Comparison of ENCODE assay signal across 36 cellular contexts in the genomic region with DNA sequence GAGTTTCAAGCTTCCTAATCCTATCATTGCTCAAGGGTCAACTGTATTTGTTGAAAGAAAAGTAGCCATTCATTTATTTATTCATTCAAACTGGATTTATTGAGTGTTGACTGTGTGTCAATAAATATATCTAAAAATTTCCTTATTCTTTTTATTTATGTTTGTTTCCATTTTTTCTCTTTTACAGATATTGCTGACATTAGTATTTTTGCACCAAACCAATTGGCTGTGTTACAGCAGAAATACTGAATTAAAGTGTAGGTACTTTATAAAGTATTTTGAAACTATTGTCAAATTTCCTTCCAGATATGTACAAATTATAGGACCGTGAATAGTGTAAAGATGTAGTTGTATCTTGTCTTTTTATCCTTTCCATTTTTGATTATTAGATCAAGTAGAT.
"Had no signal": no experiment of that assay in that cellular context is flagged by ENCODE, and none has a peak within 500 bp of the region (broad histone marks: within the 10 kb centered on the region; RNA-seq: fewer than 3 reads in every experiment).

No MANE protein-coding gene starts in this region.

- H3K4me3 ChIP-seq: ascending aorta, cardiac muscle cell had no signal

- H3K27ac ChIP-seq: ascending aorta, cardiac muscle cell, VCaP had no signal

- ATAC-seq: activated CD8-positive, alpha-beta memory T cell treated with anti-CD3 and anti-CD28 coated beads, Interleukin-2, amount 10 ng/mL, durations not matched to agents 7 days and 5 days; activated CD8-positive, alpha-beta T cell treated with anti-CD3 and anti-CD28 coated beads, Interleukin-2, amount 10 ng/mL, durations not matched to agents 7 days and 5 days; activated naive CD8-positive, alpha-beta T cell treated with anti-CD3 and anti-CD28 coated beads, Interleukin-2, amount 50 U/mL, for 24 hours had no signal

- FAIRE-seq: bronchial epithelial cell, TTC549 had no signal

- H3K4me1 ChIP-seq: ascending aorta had no signal

- H3K36me3 Mint-ChIP-seq: activated CD8-positive, alpha-beta memory T cell treated with anti-CD3 and anti-CD28 coated beads, Interleukin-2, amount 10 ng/mL, durations not matched to agents 7 days and 5 days; activated naive CD4-positive, alpha-beta T cell treated with anti-CD3 and anti-CD28 coated beads, Interleukin-2, amount 10 ng/mL, durations not matched to agents 7 days and 5 days; activated naive CD4-positive, alpha-beta T cell treated with anti-CD3 and anti-CD28 coated beads, Interleukin-2, amount 50 U/mL, for 24 hours; activated naive CD8-positive, alpha-beta T cell; activated naive CD8-positive, alpha-beta T cell treated with anti-CD3 and anti-CD28 coated beads, Interleukin-2, amount 10 ng/mL, durations not matched to agents 7 days and 5 days; brain had no signal

- H3K9me3 ChIP-seq: ascending aorta had no signal

- H3K27me3 Mint-ChIP-seq: activated B cell treated with CpG ODN at 0.5 μM for 24 hours; activated CD4-positive, alpha-beta memory T cell treated with anti-CD3 and anti-CD28 coated beads, Interleukin-2, amount 10 ng/mL, durations not matched to agents 7 days and 5 days; activated CD4-positive, alpha-beta T cell treated with anti-CD3 and anti-CD28 coated beads, Interleukin-2, amount 10 ng/mL, durations not matched to agents 24 days and 14 days; activated CD8-positive, alpha-beta memory T cell treated with anti-CD3 and anti-CD28 coated beads, Interleukin-2, amount 10 ng/mL, durations not matched to agents 7 days and 5 days; activated naive CD4-positive, alpha-beta T cell treated with anti-CD3 and anti-CD28 coated beads, Interleukin-2, amount 10 ng/mL, durations not matched to agents 7 days and 5 days; activated naive CD4-positive, alpha-beta T cell treated with anti-CD3 and anti-CD28 coated beads, Interleukin-2, amount 50 U/mL, for 24 hours; activated naive CD8-positive, alpha-beta T cell; activated naive CD8-positive, alpha-beta T cell treated with anti-CD3 and anti-CD28 coated beads, Interleukin-2, amount 10 ng/mL, durations not matched to agents 7 days and 5 days; activated naive CD8-positive, alpha-beta T cell treated with anti-CD3 and anti-CD28 coated beads, Interleukin-2, amount 50 U/mL, for 24 hours; activated T-cell treated with anti-CD3 and anti-CD28 coated beads, Interleukin-2, amount 50 U/mL, for 24 hours; central memory CD8-positive, alpha-beta T cell had no signal

- DNase-seq: activated B cell treated with CpG ODN at 0.5 μM for 24 hours; activated CD4-positive, alpha-beta memory T cell treated with anti-CD3 and anti-CD28 coated beads, Interleukin-2, amount 10 ng/mL, durations not matched to agents 7 days and 5 days; activated CD4-positive, alpha-beta T cell treated with anti-CD3 and anti-CD28 coated beads for 4 hours; activated CD4-positive, alpha-beta T cell treated with anti-CD3 and anti-CD28 coated beads, Interleukin-2, amount 10 ng/mL, durations not matched to agents 24 days and 14 days; activated CD4-positive, alpha-beta T cell treated with anti-CD3 and anti-CD28 coated beads, Interleukin-2, amount 50 U/mL, for 1 hour; activated CD4-positive, alpha-beta T cell treated with anti-CD3 and anti-CD28 coated beads, Interleukin-2, amount 50 U/mL, for 4 hours; activated CD4-positive, CD25-positive, alpha-beta regulatory T cell treated with anti-CD3 and anti-CD28 coated beads, Interleukin-2, amount 50 U/mL, for 72 hours; activated CD8-positive, alpha-beta memory T cell treated with anti-CD3 and anti-CD28 coated beads for 24 hours; activated CD8-positive, alpha-beta memory T cell treated with anti-CD3 and anti-CD28 coated beads, Interleukin-2, amount 10 ng/mL, durations not matched to agents 7 days and 5 days; activated CD8-positive, alpha-beta memory T cell treated with anti-CD3 and anti-CD28 coated beads, Interleukin-2, amount 50 U/mL, for 48 hours; activated CD8-positive, alpha-beta T cell treated with anti-CD3 and anti-CD28 coated beads, Interleukin-2, amount 10 ng/mL, durations not matched to agents 7 days and 5 days; activated effector memory CD4-positive, alpha-beta T cell treated with Interleukin-2 at 50 U/mL for 16 hours; activated gamma-delta T cell; activated naive CD4-positive, alpha-beta T cell treated with anti-CD3 and anti-CD28 coated beads, Interleukin-2, amount 10 ng/mL, durations not matched to agents 7 days and 5 days; activated naive CD4-positive, alpha-beta T cell treated with Interleukin-2 at 50 U/mL for 16 hours; activated naive CD8-positive, alpha-beta T cell treated with anti-CD3 and anti-CD28 coated beads, Interleukin-2, amount 10 ng/mL, durations not matched to agents 7 days and 5 days; activated naive CD8-positive, alpha-beta T cell treated with anti-CD3 and anti-CD28 coated beads, Interleukin-2, amount 50 U/mL, for 24 hours; activated T-cell treated with anti-CD3 and anti-CD28 coated beads, Interleukin-2, amount 50 U/mL, for 24 hours; activated T-cell treated with anti-CD3 and anti-CD28 coated beads, Interleukin-2, amount 50 U/mL, for 48 hours; amygdala; anterior cingulate cortex; caudate nucleus; cerebellar nuclear complex; T-helper 2 cell; T-helper 9 cell had no signal

- H3K36me3 ChIP-seq: ascending aorta, cardiac muscle cell had no signal

- H3K27me3 ChIP-seq: ascending aorta, cardiac muscle cell had no signal

- H3K4me1 Mint-ChIP-seq: activated B cell treated with CpG ODN at 0.5 μM for 24 hours; activated CD4-positive, alpha-beta memory T cell treated with anti-CD3 and anti-CD28 coated beads, Interleukin-2, amount 10 ng/mL, durations not matched to agents 7 days and 5 days; activated CD4-positive, alpha-beta T cell treated with anti-CD3 and anti-CD28 coated beads, Interleukin-2, amount 10 ng/mL, durations not matched to agents 24 days and 14 days; activated CD8-positive, alpha-beta memory T cell treated with anti-CD3 and anti-CD28 coated beads, Interleukin-2, amount 10 ng/mL, durations not matched to agents 7 days and 5 days; activated naive CD4-positive, alpha-beta T cell treated with anti-CD3 and anti-CD28 coated beads, Interleukin-2, amount 10 ng/mL, durations not matched to agents 7 days and 5 days; activated naive CD4-positive, alpha-beta T cell treated with anti-CD3 and anti-CD28 coated beads, Interleukin-2, amount 50 U/mL, for 24 hours; activated naive CD8-positive, alpha-beta T cell treated with anti-CD3 and anti-CD28 coated beads, Interleukin-2, amount 10 ng/mL, durations not matched to agents 7 days and 5 days; activated naive CD8-positive, alpha-beta T cell treated with anti-CD3 and anti-CD28 coated beads, Interleukin-2, amount 50 U/mL, for 24 hours; brain; central memory CD8-positive, alpha-beta T cell had no signal

- H3K9me3 Mint-ChIP-seq: activated CD4-positive, alpha-beta memory T cell treated with anti-CD3 and anti-CD28 coated beads, Interleukin-2, amount 10 ng/mL, durations not matched to agents 7 days and 5 days; activated CD4-positive, alpha-beta T cell treated with anti-CD3 and anti-CD28 coated beads, Interleukin-2, amount 10 ng/mL, durations not matched to agents 24 days and 14 days; activated naive CD4-positive, alpha-beta T cell treated with anti-CD3 and anti-CD28 coated beads, Interleukin-2, amount 10 ng/mL, durations not matched to agents 7 days and 5 days; activated naive CD4-positive, alpha-beta T cell treated with anti-CD3 and anti-CD28 coated beads, Interleukin-2, amount 50 U/mL, for 24 hours; activated naive CD8-positive, alpha-beta T cell treated with anti-CD3 and anti-CD28 coated beads, Interleukin-2, amount 10 ng/mL, durations not matched to agents 7 days and 5 days; activated naive CD8-positive, alpha-beta T cell treated with anti-CD3 and anti-CD28 coated beads, Interleukin-2, amount 50 U/mL, for 24 hours; brain; T-helper 2 cell treated with Interferon-gamma antibody and Interleukin-4, amounts not matched to agents 5 μg/mL and 100 μg/mL, for 36 hours had no signal

- H3K27ac Mint-ChIP-seq: activated B cell treated with CpG ODN at 0.5 μM for 24 hours; activated CD4-positive, alpha-beta memory T cell treated with anti-CD3 and anti-CD28 coated beads, Interleukin-2, amount 10 ng/mL, durations not matched to agents 7 days and 5 days; activated CD4-positive, alpha-beta T cell treated with anti-CD3 and anti-CD28 coated beads, Interleukin-2, amount 10 ng/mL, durations not matched to agents 24 days and 14 days; activated CD8-positive, alpha-beta memory T cell treated with anti-CD3 and anti-CD28 coated beads, Interleukin-2, amount 10 ng/mL, durations not matched to agents 7 days and 5 days; activated CD8-positive, alpha-beta T cell treated with anti-CD3 and anti-CD28 coated beads, Interleukin-2, amount 10 ng/mL, durations not matched to agents 7 days and 5 days; activated naive CD4-positive, alpha-beta T cell treated with anti-CD3 and anti-CD28 coated beads, Interleukin-2, amount 10 ng/mL, durations not matched to agents 7 days and 5 days; activated naive CD4-positive, alpha-beta T cell treated with anti-CD3 and anti-CD28 coated beads, Interleukin-2, amount 50 U/mL, for 24 hours; activated naive CD8-positive, alpha-beta T cell; activated naive CD8-positive, alpha-beta T cell treated with anti-CD3 and anti-CD28 coated beads, Interleukin-2, amount 10 ng/mL, durations not matched to agents 7 days and 5 days; activated naive CD8-positive, alpha-beta T cell treated with anti-CD3 and anti-CD28 coated beads, Interleukin-2, amount 50 U/mL, for 24 hours; activated T-cell treated with anti-CD3 and anti-CD28 coated beads, Interleukin-2, amount 50 U/mL, for 24 hours; activated T-helper 2 cell treated with anti-CD3 and anti-CD28 coated beads, Interferon-gamma antibody, Interleukin-2, Interleukin-4, amounts not matched to agents 10 μg/mL and 5 μg/mL and 100 μg/mL, durations not matched to agents 14 hours and 24 hours and 36 hours; brain; T-helper 2 cell treated with Interferon-gamma antibody and Interleukin-4, amounts not matched to agents 5 μg/mL and 100 μg/mL, for 36 hours had no signal

- H3K4me3 Mint-ChIP-seq: activated B cell treated with CpG ODN at 0.5 μM for 24 hours; activated CD4-positive, alpha-beta memory T cell treated with anti-CD3 and anti-CD28 coated beads, Interleukin-2, amount 10 ng/mL, durations not matched to agents 7 days and 5 days; activated CD4-positive, alpha-beta T cell treated with anti-CD3 and anti-CD28 coated beads, Interleukin-2, amount 10 ng/mL, durations not matched to agents 24 days and 14 days; activated CD8-positive, alpha-beta memory T cell treated with anti-CD3 and anti-CD28 coated beads, Interleukin-2, amount 10 ng/mL, durations not matched to agents 7 days and 5 days; activated CD8-positive, alpha-beta T cell treated with anti-CD3 and anti-CD28 coated beads, Interleukin-2, amount 10 ng/mL, durations not matched to agents 7 days and 5 days; activated naive CD4-positive, alpha-beta T cell treated with anti-CD3 and anti-CD28 coated beads, Interleukin-2, amount 10 ng/mL, durations not matched to agents 7 days and 5 days; activated naive CD4-positive, alpha-beta T cell treated with anti-CD3 and anti-CD28 coated beads, Interleukin-2, amount 50 U/mL, for 24 hours; activated naive CD8-positive, alpha-beta T cell; activated naive CD8-positive, alpha-beta T cell treated with anti-CD3 and anti-CD28 coated beads, Interleukin-2, amount 10 ng/mL, durations not matched to agents 7 days and 5 days; activated naive CD8-positive, alpha-beta T cell treated with anti-CD3 and anti-CD28 coated beads, Interleukin-2, amount 50 U/mL, for 24 hours; activated T-cell treated with anti-CD3 and anti-CD28 coated beads, Interleukin-2, amount 50 U/mL, for 24 hours; brain; central memory CD8-positive, alpha-beta T cell; T-helper 2 cell treated with Interferon-gamma antibody and Interleukin-4, amounts not matched to agents 5 μg/mL and 100 μg/mL, for 36 hours had no signal
